In genomic region chr3:54150864-54151467, GRCh38 we compare ENCODE assay signal across 4 cellular contexts.
TF ChIP-seq lines count a peak whose summit lies in the region.

No MANE protein-coding gene starts in this region.

TF ChIP-seq in HEK293, 187 proteins besides CTCF, POLR2A, EP300 and RAD21 (continues in another document):
- TF ChIP-seq ZBTB48 (tag by site-specific recombination; IDR thresholded peaks at IDR 0.05) (no peak), ZNF292 (tag by site-specific recombination; IDR thresholded peaks at IDR 0.05; ENCODE audit: borderline replicate concordance, low read depth) (no peak), WT1 (tag by site-specific recombination; IDR thresholded peaks at IDR 0.05) (no peak), PRDM6 (tag by site-specific recombination; IDR thresholded peaks at IDR 0.05) (no peak), ZNF600 (tag by site-specific recombination; IDR thresholded peaks at IDR 0.05) (no peak), KLF1 (tag by site-specific recombination; IDR thresholded peaks at IDR 0.05) (no peak), ZNF658 (tag by site-specific recombination; IDR thresholded peaks at IDR 0.05) (no peak), EGR2 (tag by site-specific recombination; IDR thresholded peaks at IDR 0.05; ENCODE audit: low read depth) (0 out of 2 replicates have a peak, but pooled peaks have one; percentile 18), ZNF354C (tag by site-specific recombination; IDR thresholded peaks at IDR 0.05; ENCODE audit: borderline replicate concordance, low read depth) (no peak), ZNF202 (tag by site-specific recombination; IDR thresholded peaks at IDR 0.05; ENCODE audit: borderline replicate concordance) (no peak), ZNF561 (tag by site-specific recombination; IDR thresholded peaks at IDR 0.05; ENCODE audit: borderline replicate concordance) (no peak), PBX3 (CRISPR knock-in tag; IDR thresholded peaks at IDR 0.05) (no peak), ZNF23 (tag by site-specific recombination; IDR thresholded peaks at IDR 0.05; ENCODE audit: borderline replicate concordance) (no peak), ZNF654 (tag by site-specific recombination; IDR thresholded peaks at IDR 0.05; ENCODE audit: low read depth) (no peak), BCL11A (tag by site-specific recombination; IDR thresholded peaks at IDR 0.05; ENCODE audit: low read depth) (no peak), SALL2 (tag by site-specific recombination; IDR thresholded peaks at IDR 0.05; ENCODE audit: borderline replicate concordance) (no peak)

TF ChIP-seq in HEK293T, 16 proteins besides CTCF, POLR2A, EP300 and RAD21:
- TF ChIP-seq BHLHE40 (IDR thresholded peaks at IDR 0.05; ENCODE audit: borderline replicate concordance) = no peak
- no peak for TF ChIP-seq TARDBP (IDR thresholded peaks at IDR 0.05)
- TF ChIP-seq FOXK2 (IDR thresholded peaks at IDR 0.05) = no peak
- TF ChIP-seq CTBP1 (IDR thresholded peaks at IDR 0.05; ENCODE audit: borderline replicate concordance) = peak; percentile 48; the same call in 1 of the 2 replicates

TF ChIP-seq in IMR-90, 13 proteins besides CTCF, POLR2A, EP300 and RAD21:
- no peak for TF ChIP-seq BHLHE40 (IDR thresholded peaks at IDR 0.05; ENCODE audit: low read depth, low read length)
- no peak for TF ChIP-seq MAFK (IDR thresholded peaks at IDR 0.05; ENCODE audit: low read depth, low read length)
- no peak for TF ChIP-seq CHD1 (IDR thresholded peaks at IDR 0.05; ENCODE audit: low read depth, low read length)
- no peak for TF ChIP-seq USF2 (IDR thresholded peaks at IDR 0.05; ENCODE audit: low read depth, low read length)
- no peak for TF ChIP-seq RCOR1 (IDR thresholded peaks at IDR 0.05; ENCODE audit: insufficient replicate concordance, low read length)
- no peak for TF ChIP-seq NFE2L2 (IDR thresholded peaks at IDR 0.05; ENCODE audit: low read depth, low read length)
- no peak for TF ChIP-seq MAZ (IDR thresholded peaks at IDR 0.05; ENCODE audit: borderline replicate concordance, low read depth, low read length)
- no peak for TF ChIP-seq CEBPB (IDR thresholded peaks at IDR 0.05; ENCODE audit: low read depth, low read length)
- TF ChIP-seq ELK1 (IDR thresholded peaks at IDR 0.05; ENCODE audit: borderline replicate concordance, low read depth, low read length) = no peak
- TF ChIP-seq FOS (IDR thresholded peaks at IDR 0.05; ENCODE audit: low read depth, low read length) = no peak
- TF ChIP-seq SMC3 (IDR thresholded peaks at IDR 0.05; ENCODE audit: low read depth, low read length) = no peak
- TF ChIP-seq RFX5 (IDR thresholded peaks at IDR 0.05; ENCODE audit: low read depth, low read length) = no peak
- TF ChIP-seq MXI1 (IDR thresholded peaks at IDR 0.05; ENCODE audit: borderline replicate concordance, low read depth, low read length) = no peak

TF ChIP-seq in H1, 55 proteins besides CTCF, POLR2A, EP300 and RAD21:
- TF ChIP-seq SAP30 (IDR thresholded peaks at IDR 0.05; ENCODE audit: insufficient read depth, insufficient replicate concordance, low read length) = no peak
- no peak for TF ChIP-seq TEAD4 (IDR thresholded peaks at IDR 0.05; ENCODE audit: low read depth, low read length)
- no peak for TF ChIP-seq CHD1 (IDR thresholded peaks at IDR 0.05; ENCODE audit: low read depth, low read length)
- TF ChIP-seq EGR1 (IDR thresholded peaks at IDR 0.05; ENCODE audit: borderline replicate concordance, low read depth, low read length) = no peak
- no peak for TF ChIP-seq GTF2F1 (IDR thresholded peaks at IDR 0.05; ENCODE audit: borderline replicate concordance, low read depth, low read length)
TF ChIP-seq in H1: peak in this region for 0.
